8 cellular contexts compared by ENCODE assay signal in genomic region chr18:22930089-22930713, GRCh38. TPM values are rescaled to one million over a fixed set of nuclear protein-coding genes. Genes with fewer than 3 reads are reported as not detected.
DNase-seq lines count a peak whose midpoint lies in the region; ATAC-seq, FAIRE-seq and TF ChIP-seq lines count a peak whose summit lies in the region.

No MANE protein-coding gene starts in this region.

- H3K14ac ChIP-seq in IMR-90 (replicated peaks; ENCODE audit: low read depth, low read length): no peak overlapping the region

- CTCF ChIA-PET in IMR-90 (lab: Yijun Ruan, JAX): interaction anchor here (0.8 to 1.0 kb wide), 2 partner anchors 28 to 109 kb away, joined by 3 read pairs; no protein-coding TSS in a partner anchor

- H3K79me1 ChIP-seq in IMR-90 (ENCODE audit: low read depth in 1 of 2, low read length in 2 of 2): peaks cover 4 to 14% of the 10 kb centered on the region in 2 experiments; a peak in 3 of 4 replicates

- peak; percentile 64 for TF ChIP-seq RAD21 in IMR-90 (IDR thresholded peaks at IDR 0.05; ENCODE audit: low read length)

- H3K4ac ChIP-seq in IMR-90 (ENCODE audit: low read depth, low read length): no peak overlapping the region

- no peak overlapping the region for H2AK5ac ChIP-seq in IMR-90 (ENCODE audit: low read depth, low read length)

- H3K9me3 ChIP-seq in BE2C (no peaks in the 10 kb centered on the region), IMR-90 (ENCODE audit: control insufficient read depth, insufficient read depth, low read length) (no peaks in the 10 kb centered on the region), thyroid gland (no peaks in the 10 kb centered on the region)

- H4K20me1 ChIP-seq in IMR-90 (ENCODE audit: insufficient read depth, low read length): no peaks in the 10 kb centered on the region; the same call in 1 of the 2 replicates

- no peak overlapping the region for H2AK9ac ChIP-seq in IMR-90 (replicated peaks; ENCODE audit: low read depth, low read length, poor library complexity)

- no peak overlapping the region for H2BK20ac ChIP-seq in IMR-90 (ENCODE audit: low read depth, low read length)

- no peak overlapping the region for H3K4me2 ChIP-seq in IMR-90 (ENCODE audit: low read depth, low read length)

- H3K56ac ChIP-seq in IMR-90 (ENCODE audit: extremely low read depth, insufficient read depth, low read length): no peak overlapping the region

- H4K91ac ChIP-seq in IMR-90 (ENCODE audit: insufficient read depth, low read depth, low read length): no peak overlapping the region

- H3K4me3 ChIP-seq in BE2C (ENCODE audit: low read depth, low read length) (no peak overlapping the region), IMR-90 (ENCODE audit: insufficient read depth, low read depth, low read length) (no peak overlapping the region), fibroblast of pulmonary artery (replicated peaks; ENCODE audit: low read depth, low read length) (no peak overlapping the region), thyroid gland (replicated peaks in 1 of 3) (no peak overlapping the region)

- H3K4me3 Mint-ChIP-seq in activated T-cell treated with anti-CD3 and anti-CD28 coated beads, Interleukin-2, amount 50 U/mL, for 72 hours: no peak overlapping the region

- no TSS peak for BruUV-seq in IMR-90 (replicated peaks; lab: Mats Ljungman, UMichigan)

- H4K5ac ChIP-seq in IMR-90 (ENCODE audit: low read depth, low read length): no peak overlapping the region

- no peak overlapping the region for H2BK15ac ChIP-seq in IMR-90 (ENCODE audit: low read depth, low read length)

- H3K9ac ChIP-seq in IMR-90 (ENCODE audit: low read depth, low read length): no peak overlapping the region

- H3K4me1 Mint-ChIP-seq in activated T-cell treated with anti-CD3 and anti-CD28 coated beads, Interleukin-2, amount 50 U/mL, for 72 hours (ENCODE audit: low read depth): peaks cover 15% of the 10 kb centered on the region

- H3K36me3 ChIP-seq in BE2C (no peaks in the 10 kb centered on the region), IMR-90 (ENCODE audit: control insufficient read depth, insufficient read depth, low read length) (no peaks in the 10 kb centered on the region), thyroid gland (no peaks in the 10 kb centered on the region)

- TF ChIP-seq CTCF in BE2C (IDR thresholded peaks at IDR 0.05; ENCODE audit: low read depth, low read length): peak; percentile 71
- TF ChIP-seq CTCF in IMR-90 (conservative IDR thresholded peaks at IDR 0.05; ENCODE audit: low read depth, low read length): peak; percentile 82
- peak; percentile 88 for TF ChIP-seq CTCF in fibroblast of pulmonary artery (IDR thresholded peaks at IDR 0.05; ENCODE audit: low read length, missing control alignments)
- no peak for TF ChIP-seq CTCF in omental fat pad (IDR thresholded peaks at IDR 0.05)
- TF ChIP-seq CTCF in thyroid gland (IDR thresholded peaks at IDR 0.05): peak in 5 of 6 experiments; percentile 43 to 73 (median 59)

- H3K9me1 ChIP-seq in IMR-90 (ENCODE audit: insufficient read depth, low read length): peaks cover 4% of the 10 kb centered on the region; the same call in 1 of the 2 replicates

- no peak overlapping the region for H3K23ac ChIP-seq in IMR-90 (ENCODE audit: low read depth, low read length)

- H2BK120ac ChIP-seq in IMR-90 (ENCODE audit: low read depth, low read length): no peak overlapping the region

- H3K27ac Mint-ChIP-seq in activated T-cell treated with anti-CD3 and anti-CD28 coated beads, Interleukin-2, amount 50 U/mL, for 72 hours: no peak overlapping the region

- no peak for TF ChIP-seq POLR2A in IMR-90 (IDR thresholded peaks at IDR 0.05; ENCODE audit: low read depth, low read length)
- no peak for TF ChIP-seq POLR2A in thyroid gland (IDR thresholded peaks at IDR 0.05)

- intact Hi-C loops in IMR-90 (cut with micrococcal nuclease): loop anchor here (2.0 to 5.0 kb wide), 3 partner anchors 53 to 482 kb away; no protein-coding TSS in a partner anchor
- intact Hi-C loops in thyroid gland (cut with DNase I): loop anchor here (10.0 kb wide), 2 partner anchors 55 to 85 kb away; no protein-coding TSS in a partner anchor

- H3K27ac ChIP-seq in IMR-90 (ENCODE audit: insufficient read depth, low read length): no peak overlapping the region
- H3K27ac ChIP-seq in thyroid gland: no peak overlapping the region

- H3K27me3 Mint-ChIP-seq in activated T-cell treated with anti-CD3 and anti-CD28 coated beads, Interleukin-2, amount 50 U/mL, for 72 hours (ENCODE audit: low read depth): no peaks in the 10 kb centered on the region

- H2AFZ ChIP-seq in IMR-90 (replicated peaks; ENCODE audit: low read length, poor library complexity): no peak overlapping the region

- FAIRE-seq in RCC 7860 (lab: Jason Lieb, UNC): peak; percentile 62

- H2BK5ac ChIP-seq in IMR-90 (ENCODE audit: low read depth, low read length, poor library complexity, severe bottlenecking): no peak overlapping the region

- POLR2A ChIA-PET in IMR-90 (lab: Charles Lee; ENCODE audit: unreplicated experiment): no interaction called here

- dilution Hi-C loops in IMR-90 (cut with HindIII; ENCODE audit: low sequenced_read_pairs, unreplicated experiment): no loop called here

- DNase-seq in BE2C (peak; percentile 76), IMR-90 (peak; percentile 70), RCC 7860 (ENCODE audit: low spot score) (peak; percentile 37), fibroblast of pulmonary artery (ENCODE audit: low read depth) (peak; percentile 79), omental fat pad (ENCODE audit: low spot score) (peak; percentile 78), thyroid gland (peak; percentile 78)
- DNase-seq in activated T-cell treated with anti-CD3 and anti-CD28 coated beads, Interleukin-2, amount 50 U/mL, for 72 hours: peak; percentile 82 to 89

- ATAC-seq in GM19043 (IDR thresholded peaks at IDR 0.05; ENCODE audit: low read depth, unreplicated experiment) (peak; percentile 37), IMR-90 (ENCODE audit: low read depth) (no peak; the same call in 1 of the 2 replicates), omental fat pad (ENCODE audit: low FRiP score) (no peak)
- ATAC-seq in activated T-cell treated with anti-CD3 and anti-CD28 coated beads, Interleukin-2, amount 50 U/mL, for 72 hours (replicated peaks in 1 of 2): peak; percentile 31 to 33

- peaks cover 0 to 2% of the 10 kb centered on the region in 2 donors for H3K36me3 Mint-ChIP-seq in activated T-cell treated with anti-CD3 and anti-CD28 coated beads, Interleukin-2, amount 50 U/mL, for 72 hours (ENCODE audit: insufficient read depth in 2 of 2)

- H3K27me3 ChIP-seq in BE2C: no peaks in the 10 kb centered on the region
- H3K27me3 ChIP-seq in IMR-90 (ENCODE audit: control insufficient read depth, insufficient read depth, low read length): no peaks in the 10 kb centered on the region
- H3K27me3 ChIP-seq in thyroid gland: no peaks in the 10 kb centered on the region

- no CpG with 5 or more reads among the region's 2 CpGs for WGBS in IMR-90 (ENCODE audit: extremely low coverage in 2 of 2, insufficient read length in 1 of 2), 2 experiments
- 89 to 92% methylated on average over 2 of the region's 2 CpGs for WGBS in thyroid gland, 2 donors

- in situ Hi-C loops in IMR-90 (cut with MboI; ENCODE audit: low sequenced_read_pairs): loop anchor here (5.0 kb wide), 1 partner anchor 52 kb away; no protein-coding TSS in a partner anchor

- H3K9me3 Mint-ChIP-seq in activated T-cell treated with anti-CD3 and anti-CD28 coated beads, Interleukin-2, amount 50 U/mL, for 72 hours: no peaks in the 10 kb centered on the region

- no peak overlapping the region for H3K18ac ChIP-seq in IMR-90 (ENCODE audit: low read depth, low read length)

- H4K8ac ChIP-seq in IMR-90 (ENCODE audit: low read depth in 2 of 2, low read length in 2 of 2): no peak overlapping the region

- H3K4me1 ChIP-seq in BE2C (no peaks in the 10 kb centered on the region), IMR-90 (ENCODE audit: control insufficient read depth, insufficient read depth, low read length) (no peaks in the 10 kb centered on the region), thyroid gland (peaks cover 12% of the 10 kb centered on the region in 2 donors)

TF ChIP-seq in IMR-90, 13 proteins besides CTCF, POLR2A, EP300 and RAD21:
- TF ChIP-seq SMC3 (IDR thresholded peaks at IDR 0.05; ENCODE audit: low read depth, low read length) (peak; percentile 57), RCOR1 (IDR thresholded peaks at IDR 0.05; ENCODE audit: insufficient replicate concordance, low read length) (no peak)

RNA-seq across cellular contexts. Expression of gene RBBP8, which starts 2.9 kb away (rescaled TPM):
- 11.3 TPM for polyA plus RNA-seq in BE2C (2012; ENCODE audit: insufficient read depth, insufficient read length, low read depth)
- 21.1 and 25.3 TPM in 2 replicates for total RNA-seq in IMR-90 (2012; rRNA removed)
- polyA plus RNA-seq in IMR-90 (2012; rRNA removed): 10.8 and 12.0 TPM in 2 replicates
- 1.2 and 1.8 TPM in 2 replicates for polyA plus RNA-seq in IMR-90 (2012; cell fraction: cytosol; rRNA removed)
- 0.40 and 3.8 TPM in 2 replicates for polyA plus RNA-seq in IMR-90 (2012; cell fraction: nucleus; rRNA removed; ENCODE audit: low replicate concordance)
- total RNA-seq in activated T-cell treated with anti-CD3 and anti-CD28 coated beads, Interleukin-2, amount 50 U/mL, for 72 hours: 10 to 100 TPM; 57.2 to 64.2 TPM
- 10 to 100 TPM; 14.2 to 63.4 (median 32.9) TPM for total RNA-seq in omental fat pad
- 10 to 100 TPM; 29.2 to 51.3 (median 42.5) TPM for total RNA-seq in thyroid gland

Comparison
In these comparisons a context has a peak if more than half of its experiments do, and no peak if none do; other contexts are left out.
1. CTCF ChIP-seq: peak in BE2C (single experiment), IMR-90 (single experiment), fibroblast of pulmonary artery (single experiment) and thyroid gland (5 of 6); none in omental fat pad (0 of 3).
2. ATAC-seq: peak in GM19043 (single experiment) and activated T-cell treated with anti-CD3 and anti-CD28 coated beads, Interleukin-2, amount 50 U/mL, for 72 hours (2 of 2); none in IMR-90 (single experiment) and omental fat pad (single experiment).
3. Peak in every context shown above with its lines, with median percentiles within 50 percentile points of each other: DNase-seq.